Comparison of ENCODE assay signal across 8 cellular contexts in the genomic region with DNA sequence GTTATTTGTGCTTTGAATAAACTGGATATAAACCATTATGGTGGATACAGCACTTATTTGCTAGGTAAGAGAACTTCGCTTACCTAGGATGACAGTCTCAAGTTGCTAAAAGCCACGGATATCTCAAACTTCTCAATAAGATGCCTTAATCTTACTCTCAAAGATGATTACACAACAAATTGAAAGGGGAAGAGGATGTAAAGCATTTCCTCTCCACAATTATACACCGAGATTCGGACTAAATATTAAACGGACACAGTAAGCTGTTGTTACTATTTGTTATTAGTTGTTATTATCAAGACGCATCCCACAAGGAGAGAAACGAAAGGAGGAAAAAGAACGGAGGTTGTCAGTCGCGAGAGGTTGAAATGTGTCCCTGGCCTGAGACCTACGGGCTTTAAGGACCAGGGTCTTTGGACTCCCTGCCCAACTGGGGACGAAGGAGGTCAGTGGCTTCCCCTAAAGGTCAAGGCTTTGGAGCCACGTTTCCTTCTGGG. TPM values are rescaled to one million over a fixed set of nuclear protein-coding genes. Genes with fewer than 3 reads are reported as not detected.
DNase-seq lines count a peak whose midpoint lies in the region; ATAC-seq and TF ChIP-seq lines count a peak whose summit lies in the region.

No MANE protein-coding gene starts in this region.

- no peaks in the 10 kb centered on the region for H3K27me3 ChIP-seq in suprapubic skin

- ATAC-seq in HG02885 (IDR thresholded peaks at IDR 0.05; ENCODE audit: poor library complexity, unreplicated experiment), result no peak

- no peaks in the 10 kb centered on the region for H3K36me3 ChIP-seq in KOPT-K1 (ENCODE audit: insufficient read depth, low read length)
- no peaks in the 10 kb centered on the region for H3K36me3 ChIP-seq in suprapubic skin

- TF ChIP-seq POLR2A in suprapubic skin (IDR thresholded peaks at IDR 0.05), result no peak

- DNase-seq in DMS53 (lab: John Stamatoyannopoulos, UW) (peak; percentile 42), DMS53 treated with DMSO at 0.1 percent for 48 hours (lab: John Stamatoyannopoulos, UW; ENCODE audit: unreplicated experiment) (no peak), astrocyte of the hippocampus (ENCODE audit: low read depth, low spot score) (peak; percentile 26), kidney tubule cell (ENCODE audit: low spot score) (peak; percentile 15), suprapubic skin (ENCODE audit: low spot score in 2 of 2) (no peak)
- DNase-seq in NK-92 treated with Interleukin-12 subunit alpha and Interleukin-12 subunit beta, amount 100 ng/mL, for 24 hours (lab: John Stamatoyannopoulos, UW), result no peak

- no peak for TF ChIP-seq EP300 in suprapubic skin (IDR thresholded peaks at IDR 0.05)

- WGBS in suprapubic skin, result 2% methylated on average over 13 of the region's 13 CpGs

- peak overlapping the region; percentile 89 for H3K27ac ChIP-seq in KOPT-K1 (ENCODE audit: low read depth, low read length, poor library complexity, severe bottlenecking)
- peak overlapping the region; percentile 94 for H3K27ac ChIP-seq in suprapubic skin

- peaks cover 42% of the 10 kb centered on the region for H3K4me1 ChIP-seq in suprapubic skin

- H3K9me3 ChIP-seq in KOPT-K1 (ENCODE audit: insufficient read depth, low read length, poor library complexity, severe bottlenecking) (no peaks in the 10 kb centered on the region), suprapubic skin (no peaks in the 10 kb centered on the region)

- no peak for TF ChIP-seq CTCF in suprapubic skin (IDR thresholded peaks at IDR 0.05)

- H3K4me3 ChIP-seq in suprapubic skin, result peak overlapping the region; percentile 83

RNA-seq across cellular contexts. Expression of a gene that starts 0.6 kb away (rescaled TPM):
- 10 to 100 TPM; 38.6 to 50.2 (median 49.2) TPM for total RNA-seq in suprapubic skin

RNA-seq across cellular contexts. Expression of a gene that starts 5.1 kb away (rescaled TPM):
- 10 to 100 TPM; 36.2 to 78.2 (median 50.3) TPM for total RNA-seq in suprapubic skin

RNA-seq across cellular contexts. Expression of a gene that starts 58.3 kb away (rescaled TPM):
- 10 to 100 TPM; 20.9 to 46.9 (median 31.8) TPM for total RNA-seq in suprapubic skin

RNA-seq across cellular contexts. Expression of a gene that starts 58.3 kb away (rescaled TPM):
- 10 to 100 TPM; 16.9 to 33.2 (median 19.2) TPM for total RNA-seq in suprapubic skin

Comparison
In these comparisons a context has a peak if more than half of its experiments do, and no peak if none do; other contexts are left out.
1. DNase-seq: peak in DMS53 (single experiment), astrocyte of the hippocampus (single experiment) and kidney tubule cell (single experiment); none in DMS53 treated with DMSO at 0.1 percent for 48 hours (single experiment), suprapubic skin (0 of 2) and NK-92 treated with Interleukin-12 subunit alpha and Interleukin-12 subunit beta, amount 100 ng/mL, for 24 hours (single experiment).